In the genomic region with DNA sequence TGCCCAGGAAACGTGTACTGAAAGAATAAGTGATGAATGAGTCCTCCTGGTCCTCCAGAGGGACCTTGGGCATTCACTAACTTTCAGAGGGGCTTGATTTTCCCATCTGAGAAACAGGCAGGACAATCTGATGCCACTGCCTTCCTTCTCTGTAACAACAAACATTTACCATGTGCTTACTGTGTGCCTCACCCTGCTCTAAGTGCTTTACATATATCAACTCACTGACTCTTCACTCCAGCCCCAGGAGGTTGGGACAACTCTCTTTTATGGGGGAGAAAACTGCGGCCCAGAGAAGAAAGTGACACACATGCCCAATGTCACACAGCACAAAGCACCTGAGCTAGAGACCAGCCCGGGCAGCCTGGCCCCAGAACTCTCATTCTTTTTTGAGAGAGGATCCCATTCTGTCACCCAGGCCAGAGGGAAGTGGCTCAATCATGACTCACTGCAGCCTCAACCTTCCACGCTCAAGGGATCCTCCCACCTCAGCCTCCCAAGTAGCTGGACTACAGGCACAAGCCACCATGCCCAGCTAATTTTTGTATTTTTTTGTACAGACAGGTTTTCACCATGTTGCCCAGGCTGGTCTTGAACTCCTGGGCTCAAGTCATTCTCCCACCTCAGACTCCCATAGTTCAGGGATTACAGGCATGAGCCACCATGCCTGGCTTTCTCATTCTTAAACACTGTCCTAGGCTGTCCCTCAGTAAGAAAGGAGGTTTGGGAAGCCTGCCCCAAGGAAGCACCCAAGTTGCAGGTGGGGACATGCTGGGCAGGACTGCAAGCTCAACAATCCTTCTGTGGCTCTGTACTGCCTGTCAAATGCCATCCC, we compare ENCODE assay signal across 22 cellular contexts. TPM values are rescaled to one million over a fixed set of nuclear protein-coding genes. Genes with fewer than 3 reads are reported as not detected.
DNase-seq lines count a peak whose midpoint lies in the region; ATAC-seq and TF ChIP-seq lines count a peak whose summit lies in the region.
"Had no signal": no experiment of that assay in that cellular context is flagged by ENCODE, and none has a peak within 500 bp of the region (broad histone marks: within the 10 kb centered on the region; RNA-seq: fewer than 3 reads in every experiment).

No MANE protein-coding gene starts in this region.

- no peak for TF ChIP-seq CTCF in CD8-positive, alpha-beta T cell (IDR thresholded peaks at IDR 0.05)

- H3K27ac Mint-ChIP-seq in CD4-positive, CD25-positive, alpha-beta regulatory T cell = peak overlapping the region; percentile 21 to 98 (median 84)
- peak overlapping the region; percentile 86 for H3K27ac Mint-ChIP-seq in CD8-positive, alpha-beta T cell
- H3K27ac Mint-ChIP-seq in activated CD4-positive, alpha-beta memory T cell treated with anti-CD3 and anti-CD28 coated beads for 36 hours = peak overlapping the region; percentile 60
- no peak overlapping the region for H3K27ac Mint-ChIP-seq in activated T-helper 1 cell treated with anti-CD3 and anti-CD28 coated beads, Interleukin-12 subunit alpha, Interleukin-12 subunit beta, Interleukin-2, Interleukin-4 antibody, amounts not matched to agents 30 ng/mL and 10 ng/mL and 1 ng/mL, durations not matched to agents 14 hours and 24 hours and 36 hours
- H3K27ac Mint-ChIP-seq: activated T-helper 2 cell treated with anti-CD3 and anti-CD28 coated beads, Interferon-gamma antibody, Interleukin-2, Interleukin-4, amounts not matched to agents 10 μg/mL and 5 μg/mL and 100 μg/mL, durations not matched to agents 14 hours and 24 hours and 36 hours; HFFc6 had no signal

- H3K4me1 Mint-ChIP-seq in CD4-positive, CD25-positive, alpha-beta regulatory T cell = peaks cover 15 to 86% (median 57%) of the 10 kb centered on the region in 4 donors
- peaks cover 74% of the 10 kb centered on the region for H3K4me1 Mint-ChIP-seq in CD8-positive, alpha-beta T cell (ENCODE audit: low read depth)
- peaks cover 67% of the 10 kb centered on the region for H3K4me1 Mint-ChIP-seq in activated CD4-positive, alpha-beta memory T cell treated with anti-CD3 and anti-CD28 coated beads for 36 hours (ENCODE audit: low read depth)
- peaks cover 32% of the 10 kb centered on the region for H3K4me1 Mint-ChIP-seq in activated T-helper 1 cell treated with anti-CD3 and anti-CD28 coated beads, Interleukin-12 subunit alpha, Interleukin-12 subunit beta, Interleukin-2, Interleukin-4 antibody, amounts not matched to agents 30 ng/mL and 10 ng/mL and 1 ng/mL, durations not matched to agents 14 hours and 24 hours and 36 hours (ENCODE audit: low read depth)

- no peaks in the 10 kb centered on the region for H3K36me3 ChIP-seq in CD4-positive, CD25-positive, alpha-beta regulatory T cell (ENCODE audit: control insufficient read depth, insufficient read depth, low read length)
- no peaks in the 10 kb centered on the region for H3K36me3 ChIP-seq in CD8-positive, alpha-beta T cell (ENCODE audit: insufficient read depth, low read length)
- H3K36me3 ChIP-seq: cardiac muscle cell, SJSA1, tibial nerve, WERI-Rb-1 had no signal

- peak overlapping the region in 2 of 4 donors; percentile 5 to 28 for H3K4me3 Mint-ChIP-seq in CD4-positive, CD25-positive, alpha-beta regulatory T cell
- H3K4me3 Mint-ChIP-seq in CD8-positive, alpha-beta T cell = no peak overlapping the region
- H3K4me3 Mint-ChIP-seq in activated CD4-positive, alpha-beta memory T cell treated with anti-CD3 and anti-CD28 coated beads for 36 hours = no peak overlapping the region
- H3K4me3 Mint-ChIP-seq in activated T-helper 1 cell treated with anti-CD3 and anti-CD28 coated beads, Interleukin-12 subunit alpha, Interleukin-12 subunit beta, Interleukin-2, Interleukin-4 antibody, amounts not matched to agents 30 ng/mL and 10 ng/mL and 1 ng/mL, durations not matched to agents 14 hours and 24 hours and 36 hours = no peak overlapping the region
- H3K4me3 Mint-ChIP-seq: HFFc6; stimulated activated naive CD8-positive, alpha-beta T cell treated with anti-CD3 and anti-CD28 coated beads, Interleukin-15, amount 100 ng/mL, for 72 hours had no signal

- H3K36me3 Mint-ChIP-seq in CD4-positive, CD25-positive, alpha-beta regulatory T cell = peaks cover 27% of the 10 kb centered on the region
- H3K36me3 Mint-ChIP-seq in CD8-positive, alpha-beta T cell = peaks cover 32% of the 10 kb centered on the region
- H3K36me3 Mint-ChIP-seq in activated CD4-positive, alpha-beta memory T cell treated with anti-CD3 and anti-CD28 coated beads for 36 hours = no peaks in the 10 kb centered on the region
- H3K36me3 Mint-ChIP-seq in activated T-helper 1 cell treated with anti-CD3 and anti-CD28 coated beads, Interleukin-12 subunit alpha, Interleukin-12 subunit beta, Interleukin-2, Interleukin-4 antibody, amounts not matched to agents 30 ng/mL and 10 ng/mL and 1 ng/mL, durations not matched to agents 14 hours and 24 hours and 36 hours (ENCODE audit: low read depth) = peaks cover 12% of the 10 kb centered on the region

- no peaks in the 10 kb centered on the region for H3K27me3 Mint-ChIP-seq in CD4-positive, CD25-positive, alpha-beta regulatory T cell
- no peaks in the 10 kb centered on the region for H3K27me3 Mint-ChIP-seq in CD8-positive, alpha-beta T cell (ENCODE audit: low read depth)
- no peaks in the 10 kb centered on the region for H3K27me3 Mint-ChIP-seq in activated CD4-positive, alpha-beta memory T cell treated with anti-CD3 and anti-CD28 coated beads for 36 hours
- H3K27me3 Mint-ChIP-seq in activated T-helper 1 cell treated with anti-CD3 and anti-CD28 coated beads, Interleukin-12 subunit alpha, Interleukin-12 subunit beta, Interleukin-2, Interleukin-4 antibody, amounts not matched to agents 30 ng/mL and 10 ng/mL and 1 ng/mL, durations not matched to agents 14 hours and 24 hours and 36 hours (ENCODE audit: insufficient read depth) = peaks cover 2% of the 10 kb centered on the region
- H3K27me3 Mint-ChIP-seq: stimulated activated naive CD8-positive, alpha-beta T cell treated with anti-CD3 and anti-CD28 coated beads, Interleukin-15, amount 100 ng/mL, for 72 hours had no signal

- H3K9me3 Mint-ChIP-seq in CD4-positive, CD25-positive, alpha-beta regulatory T cell = peaks cover 0 to 2% (median 0%) of the 10 kb centered on the region in 7 donors
- no peaks in the 10 kb centered on the region for H3K9me3 Mint-ChIP-seq in CD8-positive, alpha-beta T cell
- no peaks in the 10 kb centered on the region for H3K9me3 Mint-ChIP-seq in activated CD4-positive, alpha-beta memory T cell treated with anti-CD3 and anti-CD28 coated beads for 36 hours
- no peaks in the 10 kb centered on the region for H3K9me3 Mint-ChIP-seq in activated T-helper 1 cell treated with anti-CD3 and anti-CD28 coated beads, Interleukin-12 subunit alpha, Interleukin-12 subunit beta, Interleukin-2, Interleukin-4 antibody, amounts not matched to agents 30 ng/mL and 10 ng/mL and 1 ng/mL, durations not matched to agents 14 hours and 24 hours and 36 hours
- H3K9me3 Mint-ChIP-seq: activated T-helper 2 cell treated with anti-CD3 and anti-CD28 coated beads, Interferon-gamma antibody, Interleukin-2, Interleukin-4, amounts not matched to agents 10 μg/mL and 5 μg/mL and 100 μg/mL, durations not matched to agents 14 hours and 24 hours and 36 hours; HFFc6; stimulated activated naive CD8-positive, alpha-beta T cell treated with anti-CD3 and anti-CD28 coated beads, Interleukin-15, amount 100 ng/mL, for 72 hours had no signal

- H3K9me3 ChIP-seq in CD4-positive, CD25-positive, alpha-beta regulatory T cell (ENCODE audit: control insufficient read depth in 2 of 2, low read length in 2 of 2) = no peaks in the 10 kb centered on the region
- H3K9me3 ChIP-seq in CD8-positive, alpha-beta T cell (ENCODE audit: low read length) = no peaks in the 10 kb centered on the region
- H3K9me3 ChIP-seq: Caco-2, SJSA1 had no signal

- no peak for ATAC-seq in CD4-positive, CD25-positive, alpha-beta regulatory T cell (ENCODE audit: low read depth in 2 of 2)
- no peak for ATAC-seq in CD8-positive, alpha-beta T cell
- ATAC-seq in HG03097 (IDR thresholded peaks at IDR 0.05; ENCODE audit: low FRiP score, unreplicated experiment) = no peak
- ATAC-seq: stimulated activated naive CD8-positive, alpha-beta T cell treated with anti-CD3 and anti-CD28 coated beads, Interleukin-15, amount 100 ng/mL, for 72 hours had no signal

- CTCF ChIA-PET in CD8-positive, alpha-beta T cell (lab: Charles Lee) = interaction anchor here (1.9 kb wide), 2 partner anchors 25 to 105 kb away, joined by 7 to 8 read pairs; no protein-coding TSS in a partner anchor
- CTCF ChIA-PET in activated CD4-positive, alpha-beta memory T cell treated with anti-CD3 and anti-CD28 coated beads for 36 hours (lab: Charles Lee) = interaction anchor here (10.6 kb wide), 1 partner anchor 25 kb away, joined by 74 read pairs; no protein-coding TSS in a partner anchor

- intact Hi-C loops in CD8-positive, alpha-beta T cell (cut with DNase I, micrococcal nuclease) = no loop called here
- intact Hi-C loops in activated CD4-positive, alpha-beta memory T cell treated with anti-CD3 and anti-CD28 coated beads for 36 hours (cut with micrococcal nuclease) = no loop called here
- intact Hi-C loops in activated T-helper 1 cell treated with anti-CD3 and anti-CD28 coated beads, Interleukin-12 subunit alpha, Interleukin-12 subunit beta, Interleukin-2, Interleukin-4 antibody, amounts not matched to agents 30 ng/mL and 10 ng/mL and 1 ng/mL, durations not matched to agents 14 hours and 24 hours and 36 hours (cut with micrococcal nuclease) = no loop called here

- peaks cover 35% of the 10 kb centered on the region for H3K4me1 ChIP-seq in CD4-positive, CD25-positive, alpha-beta regulatory T cell (ENCODE audit: control insufficient read depth, insufficient read depth, low read length, poor library complexity, severe bottlenecking)
- peaks cover 60% of the 10 kb centered on the region for H3K4me1 ChIP-seq in CD8-positive, alpha-beta T cell (ENCODE audit: insufficient read depth, low read length)
- H3K4me1 ChIP-seq: SJSA1, tibial nerve had no signal

- no peaks in the 10 kb centered on the region for H3K27me3 ChIP-seq in CD4-positive, CD25-positive, alpha-beta regulatory T cell (ENCODE audit: control insufficient read depth, insufficient read depth, low read length)
- no peaks in the 10 kb centered on the region for H3K27me3 ChIP-seq in CD8-positive, alpha-beta T cell (ENCODE audit: insufficient read depth, low read length)
- H3K27me3 ChIP-seq: cardiac muscle cell, SJSA1, tibial nerve had no signal

- DNase-seq in CD4-positive, CD25-positive, alpha-beta regulatory T cell = no peak
- DNase-seq in CD8-positive, alpha-beta T cell = no peak
- DNase-seq in activated CD4-positive, alpha-beta memory T cell treated with anti-CD3 and anti-CD28 coated beads for 36 hours = no peak
- peak; percentile 45 for DNase-seq in islet precursor cell
- no peak for DNase-seq in activated T-helper 1 cell treated with anti-CD3 and anti-CD28 coated beads, Interleukin-12 subunit alpha, Interleukin-12 subunit beta, Interleukin-2, Interleukin-4 antibody, amounts not matched to agents 30 ng/mL and 10 ng/mL and 1 ng/mL, durations not matched to agents 14 hours and 24 hours and 36 hours (ENCODE audit: low spot score)
- DNase-seq in GF-D8 (lab: John Stamatoyannopoulos, UW) = no peak
- DNase-seq: Caco-2; DND-41; HFFc6; kidney glomerular epithelial cell; mammary epithelial cell; NCI-H1436 treated with DMSO at 0.1 percent for 48 hours; NCI-H510A; retina; stimulated activated CD4-positive, alpha-beta T cell treated with anti-CD3 and anti-CD28 coated beads, Interleukin-2, amount 100 ng/mL, for 48 hours; stimulated activated naive CD8-positive, alpha-beta T cell treated with anti-CD3 and anti-CD28 coated beads, Interleukin-15, amount 100 ng/mL, for 72 hours; WERI-Rb-1 had no signal

- no peak overlapping the region for H3K27ac ChIP-seq in CD4-positive, CD25-positive, alpha-beta regulatory T cell (ENCODE audit: insufficient read depth, low read length, poor library complexity, severe bottlenecking)
- no peak overlapping the region for H3K27ac ChIP-seq in CD8-positive, alpha-beta T cell (ENCODE audit: low read depth, low read length)
- H3K27ac ChIP-seq: cardiac muscle cell, SJSA1, tibial nerve, WERI-Rb-1 had no signal

- POLR2A ChIA-PET in CD8-positive, alpha-beta T cell (lab: Charles Lee) = no interaction called here
- POLR2A ChIA-PET in activated CD4-positive, alpha-beta memory T cell treated with anti-CD3 and anti-CD28 coated beads for 36 hours (lab: Charles Lee) = no interaction called here

- H3K4me3 ChIP-seq in CD4-positive, CD25-positive, alpha-beta regulatory T cell (ENCODE audit: low read depth, low read length) = no peak overlapping the region
- no peak overlapping the region for H3K4me3 ChIP-seq in CD8-positive, alpha-beta T cell (ENCODE audit: low read depth, low read length)
- H3K4me3 ChIP-seq: cardiac muscle cell, SJSA1, tibial nerve had no signal

RNA-seq across cellular contexts. Expression of a gene that starts 38.0 kb away (rescaled TPM):
- 84.8 TPM for total RNA-seq in CD4-positive, CD25-positive, alpha-beta regulatory T cell
- polyA plus RNA-seq in CD4-positive, CD25-positive, alpha-beta regulatory T cell = 10 to 100 TPM in 3 of 4 donors, 1 to 10 TPM in 1; 7.1 to 11.4 (median 10.6) TPM
- 10 to 100 TPM; 39.1 to 39.7 TPM for total RNA-seq in CD8-positive, alpha-beta T cell
- total RNA-seq in activated CD4-positive, alpha-beta memory T cell treated with anti-CD3 and anti-CD28 coated beads for 36 hours = 10 to 100 TPM; 21.8 to 22.1 TPM
- total RNA-seq in activated T-helper 1 cell treated with anti-CD3 and anti-CD28 coated beads, Interleukin-12 subunit alpha, Interleukin-12 subunit beta, Interleukin-2, Interleukin-4 antibody, amounts not matched to agents 30 ng/mL and 10 ng/mL and 1 ng/mL, durations not matched to agents 14 hours and 24 hours and 36 hours = 10.3 and 14.3 TPM in 2 replicates
